ENCODE assay signal across 17 cellular contexts in genomic region chr5:17169507-17169906, GRCh38. TPM values are rescaled to one million over a fixed set of nuclear protein-coding genes. Genes with fewer than 3 reads are reported as not detected.
DNase-seq lines count a peak whose midpoint lies in the region; ATAC-seq lines count a peak whose summit lies in the region.
"Had no signal": no experiment of that assay in that cellular context is flagged by ENCODE, and none has a peak within 500 bp of the region (broad histone marks: within the 10 kb centered on the region; RNA-seq: fewer than 3 reads in every experiment).

No MANE protein-coding gene starts in this region.

- H2AFZ ChIP-seq in ACC112 (ENCODE audit: low read length, unreplicated experiment) (peak overlapping the region; percentile 28), mesenchymal stem cell (ENCODE audit: low read depth, low read length) (no peak overlapping the region)

- H3K9me3 ChIP-seq in SK-N-MC (ENCODE audit: low read depth, low read length) (no peaks in the 10 kb centered on the region; the same call in 1 of the 2 replicates), mesenchymal stem cell (ENCODE audit: control insufficient read depth, low read length) (no peaks in the 10 kb centered on the region)
- H3K9me3 ChIP-seq: sigmoid colon, uterus had no signal

- no peak for ATAC-seq in GM19035 (IDR thresholded peaks at IDR 0.05; ENCODE audit: unreplicated experiment)
- ATAC-seq: natural killer cell had no signal

- H3K18ac ChIP-seq in mesenchymal stem cell (ENCODE audit: low read depth in 1 of 2, low read length in 2 of 2) = no peak overlapping the region

- H3K23ac ChIP-seq in mesenchymal stem cell (ENCODE audit: low read length in 2 of 2) = no peak overlapping the region

- no peak overlapping the region for H2BK5ac ChIP-seq in mesenchymal stem cell (ENCODE audit: low read depth, low read length, poor library complexity, severe bottlenecking)

- H4K91ac ChIP-seq in mesenchymal stem cell (ENCODE audit: low read length) = no peak overlapping the region

- H3K14ac ChIP-seq in mesenchymal stem cell (ENCODE audit: low read length in 2 of 2) = no peak overlapping the region

- H3K4me3 ChIP-seq in ACC112 (ENCODE audit: low read depth, low read length) = no peak overlapping the region
- peak overlapping the region; percentile 62 for H3K4me3 ChIP-seq in SK-N-MC
- no peak overlapping the region for H3K4me3 ChIP-seq in mesenchymal stem cell (ENCODE audit: insufficient read depth in 1 of 2, low read depth in 1 of 2, low read length in 2 of 2)
- H3K4me3 ChIP-seq: sigmoid colon, uterus had no signal

- no peaks in the 10 kb centered on the region for H3K27me3 ChIP-seq in ACC112 (ENCODE audit: insufficient read depth, low read length)
- H3K27me3 ChIP-seq in mesenchymal stem cell (ENCODE audit: control insufficient read depth in 1 of 2, insufficient read depth in 1 of 2, low read length in 2 of 2) = peaks cover 0 to 2% of the 10 kb centered on the region in 2 experiments
- H3K27me3 ChIP-seq: sigmoid colon, uterus had no signal

- H3K36me3 ChIP-seq in ACC112 (ENCODE audit: insufficient read depth, low read length) (no peaks in the 10 kb centered on the region), SK-N-MC (ENCODE audit: insufficient read depth, low read length) (peaks cover 3% of the 10 kb centered on the region; the same call in 1 of the 2 replicates), mesenchymal stem cell (ENCODE audit: control insufficient read depth in 1 of 2, insufficient read depth in 2 of 2, low read depth in 1 of 2, low read length in 2 of 2) (no peaks in the 10 kb centered on the region)
- H3K36me3 ChIP-seq: sigmoid colon, uterus had no signal

- H2BK15ac ChIP-seq in mesenchymal stem cell (ENCODE audit: low read depth, poor library complexity, severe bottlenecking) = no peak overlapping the region

- H3K79me2 ChIP-seq in ACC112 (ENCODE audit: control insufficient read depth, insufficient read depth, low read length, unreplicated experiment) = no peaks in the 10 kb centered on the region

- no peaks in the 10 kb centered on the region for H3K79me1 ChIP-seq in mesenchymal stem cell (replicated peaks; ENCODE audit: low read length, poor library complexity, severe bottlenecking)

- no peak overlapping the region for H2BK12ac ChIP-seq in mesenchymal stem cell (ENCODE audit: low read length in 2 of 2)

- no peak overlapping the region for H3K4ac ChIP-seq in mesenchymal stem cell (ENCODE audit: low read depth in 1 of 2, low read length in 2 of 2)

- no peak overlapping the region for H3K4me2 ChIP-seq in mesenchymal stem cell (ENCODE audit: low read length, poor library complexity, severe bottlenecking)

- H2BK120ac ChIP-seq in mesenchymal stem cell (ENCODE audit: low read depth, low read length) = no peak overlapping the region

- peak overlapping the region; percentile 4 for H3K9ac ChIP-seq in SK-N-MC (ENCODE audit: insufficient read length)
- no peak overlapping the region for H3K9ac ChIP-seq in mesenchymal stem cell (ENCODE audit: low read length)

- no peak overlapping the region for H3K27ac ChIP-seq in ACC112 (ENCODE audit: low read depth, low read length)
- peak overlapping the region; percentile 95 for H3K27ac ChIP-seq in SK-N-MC
- no peak overlapping the region for H3K27ac ChIP-seq in mesenchymal stem cell (ENCODE audit: low read length, poor library complexity, severe bottlenecking)
- H3K27ac ChIP-seq in substantia nigra (ENCODE audit: low read depth, low read length, poor library complexity, severe bottlenecking) = no peak overlapping the region
- H3K27ac ChIP-seq: uterus had no signal

- WGBS in mesenchymal stem cell = 0% methylated on average over 2 of the region's 2 CpGs

- DNase-seq in SK-N-MC (ENCODE audit: low read depth, low spot score) = peak; percentile 88
- peak; percentile 71 for DNase-seq in fibroblast of gingiva (ENCODE audit: low read depth)
- DNase-seq in mesenchymal stem cell = peak; percentile 76
- no peak for DNase-seq in NCI-H146 (lab: John Stamatoyannopoulos, UW)
- no peak for DNase-seq in substantia nigra (lab: John Stamatoyannopoulos, UW)
- DNase-seq in NOMO-1 (lab: John Stamatoyannopoulos, UW; ENCODE audit: unreplicated experiment in 2 of 2) = no peak
- DNase-seq: activated CD4-positive, alpha-beta memory T cell treated with anti-CD3 and anti-CD28 coated beads, Interleukin-2, amount 10 ng/mL, durations not matched to agents 7 days and 5 days; Calu3; natural killer cell; NCI-H1092 treated with DMSO at 0.1 percent for 48 hours; NK-92 treated with Interleukin-12 subunit alpha and Interleukin-12 subunit beta, amount 100 ng/mL, for 24 hours; SHP77 treated with DMSO at 0.1 percent for 48 hours; sigmoid colon; stimulated activated naive CD4-positive, alpha-beta T cell treated with Interleukin-2 at 50 U/mL for 16 hours; uterus had no signal

- no peak overlapping the region for H2AK5ac ChIP-seq in mesenchymal stem cell (ENCODE audit: low read length, severe bottlenecking)

- no peak overlapping the region for H4K8ac ChIP-seq in mesenchymal stem cell (ENCODE audit: low read length)

- peaks cover 11% of the 10 kb centered on the region for H3K4me1 ChIP-seq in ACC112 (ENCODE audit: control insufficient read depth, insufficient read depth, low read length, unreplicated experiment)
- H3K4me1 ChIP-seq in mesenchymal stem cell (ENCODE audit: control insufficient read depth, insufficient read depth, low read depth, low read length) = no peaks in the 10 kb centered on the region
- H3K4me1 ChIP-seq: uterus had no signal

RNA-seq across cellular contexts. Expression of gene BASP1, which starts 47.9 kb away (rescaled TPM):
- 308 TPM for polyA plus RNA-seq in mesenchymal stem cell (2013, experiment 1 of 2)
- 322 TPM for polyA plus RNA-seq in mesenchymal stem cell (2013, experiment 2 of 2)

Comparison
In these comparisons a context has a peak if more than half of its experiments do, and no peak if none do; other contexts are left out.
1. DNase-seq: peak in SK-N-MC (single experiment), fibroblast of gingiva (single experiment) and mesenchymal stem cell (single experiment); none in NCI-H146 (single experiment), substantia nigra (0 of 49) and NOMO-1 (0 of 2).